ENCODE assay signal across 14 cellular contexts in the genomic region with DNA sequence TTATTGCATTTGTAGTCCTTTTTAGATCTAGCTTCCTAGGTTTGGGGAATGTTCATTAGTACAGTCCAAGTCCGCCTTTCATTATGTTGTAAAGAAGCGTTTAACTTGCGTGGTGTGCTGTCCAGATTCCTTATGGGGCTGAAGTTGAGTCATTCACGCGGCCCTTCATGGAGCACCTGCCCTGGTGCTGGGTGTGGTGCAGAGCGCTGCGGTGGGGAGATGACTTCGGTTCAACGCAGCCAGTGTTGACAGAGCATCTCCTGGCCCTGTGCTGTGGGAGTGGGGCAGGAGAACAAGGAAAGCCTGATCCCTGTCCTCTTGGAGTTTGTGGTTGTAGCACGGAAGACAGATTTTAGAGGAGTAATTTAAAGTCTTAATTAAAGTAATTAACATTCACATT.
DNase-seq lines count a peak whose midpoint lies in the region; ATAC-seq, FAIRE-seq and TF ChIP-seq lines count a peak whose summit lies in the region.
"Had no signal": no experiment of that assay in that cellular context is flagged by ENCODE, and none has a peak within 500 bp of the region (broad histone marks: within the 10 kb centered on the region; RNA-seq: fewer than 3 reads in every experiment).

No MANE protein-coding gene starts in this region.

- H3K9me3 Mint-ChIP-seq in WTC11 = no peaks in the 10 kb centered on the region
- no peaks in the 10 kb centered on the region for H3K9me3 Mint-ChIP-seq in osteocyte (ENCODE audit: unreplicated experiment)
- H3K9me3 Mint-ChIP-seq: CD8-positive, alpha-beta T cell; H9 had no signal

- H3K27me3 Mint-ChIP-seq in WTC11 (ENCODE audit: low read depth) (no peaks in the 10 kb centered on the region), osteocyte (ENCODE audit: unreplicated experiment) (no peaks in the 10 kb centered on the region)

- 0 out of 2 replicates have a peak overlapping the region, but pooled peaks have one; percentile 28 for H3K27ac Mint-ChIP-seq in WTC11
- no peak overlapping the region for H3K27ac Mint-ChIP-seq in osteocyte (ENCODE audit: unreplicated experiment)
- H3K27ac Mint-ChIP-seq: CD8-positive, alpha-beta T cell had no signal

- no peak for FAIRE-seq in GM19239 (lab: Jason Lieb, UNC)
- FAIRE-seq: D721Med, G401.6 had no signal

- H3K4me3 Mint-ChIP-seq in WTC11 (no peak overlapping the region), osteocyte (ENCODE audit: unreplicated experiment) (no peak overlapping the region)
- H3K4me3 Mint-ChIP-seq: CD8-positive, alpha-beta T cell; H9 had no signal

- TF ChIP-seq CTCF in WTC11 (IDR thresholded peaks at IDR 0.05) = no peak
- no peak for TF ChIP-seq CTCF in osteocyte (IDR thresholded peaks at IDR 0.05)

- CTCF ChIA-PET in WTC11 (lab: Charles Lee) = interaction anchor here (0.7 kb wide), 1 partner anchor 111 kb away, joined by 3 read pairs; no protein-coding TSS in a partner anchor

- POLR2A ChIA-PET in WTC11 (lab: Charles Lee) = no interaction called here

- H3K36me3 Mint-ChIP-seq in WTC11 (peaks cover 12% of the 10 kb centered on the region), osteocyte (ENCODE audit: unreplicated experiment) (peaks cover 17% of the 10 kb centered on the region)

- peak; percentile 26 for DNase-seq in NCI-H510A treated with DMSO at 0.1 percent for 48 hours (lab: John Stamatoyannopoulos, UW)
- no peak for DNase-seq in NCI-H510A (lab: John Stamatoyannopoulos, UW)
- peak; percentile 72 for DNase-seq in COLO668 (lab: John Stamatoyannopoulos, UW; ENCODE audit: unreplicated experiment)
- DNase-seq in WTC11 (ENCODE audit: low spot score) = no peak
- DNase-seq in osteocyte (ENCODE audit: extremely low spot score, unreplicated experiment) = peak; percentile 54
- no peak for DNase-seq in GM19239 (ENCODE audit: insufficient read length, low spot score)
- DNase-seq: CD8-positive, alpha-beta T cell; H9; PC-3; SHP77 treated with DMSO at 0.1 percent for 48 hours; SK-N-SH had no signal

- ATAC-seq in WTC11 (no peak), HG03432 (IDR thresholded peaks at IDR 0.05; ENCODE audit: unreplicated experiment) (no peak)
- ATAC-seq: CD8-positive, alpha-beta T cell; PC-3 had no signal

- H3K4me1 Mint-ChIP-seq in WTC11 = no peaks in the 10 kb centered on the region
- no peaks in the 10 kb centered on the region for H3K4me1 Mint-ChIP-seq in osteocyte (ENCODE audit: unreplicated experiment)

TF ChIP-seq in WTC11, 78 proteins besides CTCF, POLR2A, EP300 and RAD21:
- TF ChIP-seq EMX1 (CRISPR knock-in tag; IDR thresholded peaks at IDR 0.05) = no peak
- TF ChIP-seq, protein P1, sequence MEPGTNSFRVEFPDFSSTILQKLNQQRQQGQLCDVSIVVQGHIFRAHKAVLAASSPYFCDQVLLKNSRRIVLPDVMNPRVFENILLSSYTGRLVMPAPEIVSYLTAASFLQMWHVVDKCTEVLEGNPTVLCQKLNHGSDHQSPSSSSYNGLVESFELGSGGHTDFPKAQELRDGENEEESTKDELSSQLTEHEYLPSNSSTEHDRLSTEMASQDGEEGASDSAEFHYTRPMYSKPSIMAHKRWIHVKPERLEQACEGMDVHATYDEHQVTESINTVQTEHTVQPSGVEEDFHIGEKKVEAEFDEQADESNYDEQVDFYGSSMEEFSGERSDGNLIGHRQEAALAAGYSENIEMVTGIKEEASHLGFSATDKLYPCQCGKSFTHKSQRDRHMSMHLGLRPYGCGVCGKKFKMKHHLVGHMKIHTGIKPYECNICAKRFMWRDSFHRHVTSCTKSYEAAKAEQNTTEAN (CRISPR knock-in tag; IDR thresholded peaks at IDR 0.05) = no peak
- TF ChIP-seq KAT7 (CRISPR knock-in tag; IDR thresholded peaks at IDR 0.05; ENCODE audit: borderline replicate concordance) = no peak
- TF ChIP-seq TCF7 (CRISPR knock-in tag; IDR thresholded peaks at IDR 0.05; ENCODE audit: low read depth) = no peak
- TF ChIP-seq, protein P2, sequence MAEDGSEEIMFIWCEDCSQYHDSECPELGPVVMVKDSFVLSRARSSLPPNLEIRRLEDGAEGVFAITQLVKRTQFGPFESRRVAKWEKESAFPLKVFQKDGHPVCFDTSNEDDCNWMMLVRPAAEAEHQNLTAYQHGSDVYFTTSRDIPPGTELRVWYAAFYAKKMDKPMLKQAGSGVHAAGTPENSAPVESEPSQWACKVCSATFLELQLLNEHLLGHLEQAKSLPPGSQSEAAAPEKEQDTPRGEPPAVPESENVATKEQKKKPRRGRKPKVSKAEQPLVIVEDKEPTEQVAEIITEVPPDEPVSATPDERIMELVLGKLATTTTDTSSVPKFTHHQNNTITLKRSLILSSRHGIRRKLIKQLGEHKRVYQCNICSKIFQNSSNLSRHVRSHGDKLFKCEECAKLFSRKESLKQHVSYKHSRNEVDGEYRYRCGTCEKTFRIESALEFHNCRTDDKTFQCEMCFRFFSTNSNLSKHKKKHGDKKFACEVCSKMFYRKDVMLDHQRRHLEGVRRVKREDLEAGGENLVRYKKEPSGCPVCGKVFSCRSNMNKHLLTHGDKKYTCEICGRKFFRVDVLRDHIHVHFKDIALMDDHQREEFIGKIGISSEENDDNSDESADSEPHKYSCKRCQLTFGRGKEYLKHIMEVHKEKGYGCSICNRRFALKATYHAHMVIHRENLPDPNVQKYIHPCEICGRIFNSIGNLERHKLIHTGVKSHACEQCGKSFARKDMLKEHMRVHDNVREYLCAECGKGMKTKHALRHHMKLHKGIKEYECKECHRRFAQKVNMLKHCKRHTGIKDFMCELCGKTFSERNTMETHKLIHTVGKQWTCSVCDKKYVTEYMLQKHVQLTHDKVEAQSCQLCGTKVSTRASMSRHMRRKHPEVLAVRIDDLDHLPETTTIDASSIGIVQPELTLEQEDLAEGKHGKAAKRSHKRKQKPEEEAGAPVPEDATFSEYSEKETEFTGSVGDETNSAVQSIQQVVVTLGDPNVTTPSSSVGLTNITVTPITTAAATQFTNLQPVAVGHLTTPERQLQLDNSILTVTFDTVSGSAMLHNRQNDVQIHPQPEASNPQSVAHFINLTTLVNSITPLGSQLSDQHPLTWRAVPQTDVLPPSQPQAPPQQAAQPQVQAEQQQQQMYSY (CRISPR knock-in tag; IDR thresholded peaks at IDR 0.05) = no peak
- no peak for TF ChIP-seq JUN (CRISPR knock-in tag; IDR thresholded peaks at IDR 0.05)
- TF ChIP-seq, protein P3, sequence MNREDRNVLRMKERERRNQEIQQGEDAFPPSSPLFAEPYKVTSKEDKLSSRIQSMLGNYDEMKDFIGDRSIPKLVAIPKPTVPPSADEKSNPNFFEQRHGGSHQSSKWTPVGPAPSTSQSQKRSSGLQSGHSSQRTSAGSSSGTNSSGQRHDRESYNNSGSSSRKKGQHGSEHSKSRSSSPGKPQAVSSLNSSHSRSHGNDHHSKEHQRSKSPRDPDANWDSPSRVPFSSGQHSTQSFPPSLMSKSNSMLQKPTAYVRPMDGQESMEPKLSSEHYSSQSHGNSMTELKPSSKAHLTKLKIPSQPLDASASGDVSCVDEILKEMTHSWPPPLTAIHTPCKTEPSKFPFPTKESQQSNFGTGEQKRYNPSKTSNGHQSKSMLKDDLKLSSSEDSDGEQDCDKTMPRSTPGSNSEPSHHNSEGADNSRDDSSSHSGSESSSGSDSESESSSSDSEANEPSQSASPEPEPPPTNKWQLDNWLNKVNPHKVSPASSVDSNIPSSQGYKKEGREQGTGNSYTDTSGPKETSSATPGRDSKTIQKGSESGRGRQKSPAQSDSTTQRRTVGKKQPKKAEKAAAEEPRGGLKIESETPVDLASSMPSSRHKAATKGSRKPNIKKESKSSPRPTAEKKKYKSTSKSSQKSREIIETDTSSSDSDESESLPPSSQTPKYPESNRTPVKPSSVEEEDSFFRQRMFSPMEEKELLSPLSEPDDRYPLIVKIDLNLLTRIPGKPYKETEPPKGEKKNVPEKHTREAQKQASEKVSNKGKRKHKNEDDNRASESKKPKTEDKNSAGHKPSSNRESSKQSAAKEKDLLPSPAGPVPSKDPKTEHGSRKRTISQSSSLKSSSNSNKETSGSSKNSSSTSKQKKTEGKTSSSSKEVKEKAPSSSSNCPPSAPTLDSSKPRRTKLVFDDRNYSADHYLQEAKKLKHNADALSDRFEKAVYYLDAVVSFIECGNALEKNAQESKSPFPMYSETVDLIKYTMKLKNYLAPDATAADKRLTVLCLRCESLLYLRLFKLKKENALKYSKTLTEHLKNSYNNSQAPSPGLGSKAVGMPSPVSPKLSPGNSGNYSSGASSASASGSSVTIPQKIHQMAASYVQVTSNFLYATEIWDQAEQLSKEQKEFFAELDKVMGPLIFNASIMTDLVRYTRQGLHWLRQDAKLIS (CRISPR knock-in tag; IDR thresholded peaks at IDR 0.05; ENCODE audit: borderline replicate concordance) = no peak
- TF ChIP-seq, protein P4, sequence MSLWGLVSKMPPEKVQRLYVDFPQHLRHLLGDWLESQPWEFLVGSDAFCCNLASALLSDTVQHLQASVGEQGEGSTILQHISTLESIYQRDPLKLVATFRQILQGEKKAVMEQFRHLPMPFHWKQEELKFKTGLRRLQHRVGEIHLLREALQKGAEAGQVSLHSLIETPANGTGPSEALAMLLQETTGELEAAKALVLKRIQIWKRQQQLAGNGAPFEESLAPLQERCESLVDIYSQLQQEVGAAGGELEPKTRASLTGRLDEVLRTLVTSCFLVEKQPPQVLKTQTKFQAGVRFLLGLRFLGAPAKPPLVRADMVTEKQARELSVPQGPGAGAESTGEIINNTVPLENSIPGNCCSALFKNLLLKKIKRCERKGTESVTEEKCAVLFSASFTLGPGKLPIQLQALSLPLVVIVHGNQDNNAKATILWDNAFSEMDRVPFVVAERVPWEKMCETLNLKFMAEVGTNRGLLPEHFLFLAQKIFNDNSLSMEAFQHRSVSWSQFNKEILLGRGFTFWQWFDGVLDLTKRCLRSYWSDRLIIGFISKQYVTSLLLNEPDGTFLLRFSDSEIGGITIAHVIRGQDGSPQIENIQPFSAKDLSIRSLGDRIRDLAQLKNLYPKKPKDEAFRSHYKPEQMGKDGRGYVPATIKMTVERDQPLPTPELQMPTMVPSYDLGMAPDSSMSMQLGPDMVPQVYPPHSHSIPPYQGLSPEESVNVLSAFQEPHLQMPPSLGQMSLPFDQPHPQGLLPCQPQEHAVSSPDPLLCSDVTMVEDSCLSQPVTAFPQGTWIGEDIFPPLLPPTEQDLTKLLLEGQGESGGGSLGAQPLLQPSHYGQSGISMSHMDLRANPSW (CRISPR knock-in tag; conservative IDR thresholded peaks at IDR 0.05; ENCODE audit: low read depth) = no peak

Comparison
In these comparisons a context has a peak if more than half of its experiments do, and no peak if none do; other contexts are left out.
1. DNase-seq: peak in NCI-H510A treated with DMSO at 0.1 percent for 48 hours (single experiment), COLO668 (single experiment) and osteocyte (single experiment); none in NCI-H510A (single experiment), WTC11 (single experiment) and GM19239 (single experiment).